In genomic region chr22:44735518-44736428, GRCh38 we compare ENCODE assay signal across 8 cellular contexts.
DNase-seq lines count a peak whose midpoint lies in the region; ATAC-seq and TF ChIP-seq lines count a peak whose summit lies in the region.

No MANE protein-coding gene starts in this region.

- in situ Hi-C loops in astrocyte of the spinal cord (cut with HindIII; ENCODE audit: low sequenced_read_pairs), result no loop called here

- DNase-seq in EH (ENCODE audit: low read depth) (peak; percentile 61), LoVo (ENCODE audit: low spot score) (peak; percentile 52), UCSD-AML1 (lab: John Stamatoyannopoulos, UW; ENCODE audit: unreplicated experiment) (peak; percentile 66), astrocyte of the spinal cord (ENCODE audit: low read depth, low spot score) (peak; percentile 24), iPS-NIHi11 (ENCODE audit: low spot score) (peak; percentile 93)
- peak; percentile 88 for DNase-seq in stimulated activated CD4-positive, alpha-beta T cell treated with anti-CD3 and anti-CD28 coated beads, Interleukin-15, amount 100 ng/mL, for 24 hours

- TF ChIP-seq CTCF in astrocyte of the spinal cord (IDR thresholded peaks at IDR 0.05; ENCODE audit: low read depth, low read length), result peak; percentile 94

- ATAC-seq in HG02759 (IDR thresholded peaks at IDR 0.05; ENCODE audit: unreplicated experiment) (no peak), HG03342 (IDR thresholded peaks at IDR 0.05; ENCODE audit: unreplicated experiment) (no peak)

- no peak overlapping the region for H3K4me3 ChIP-seq in astrocyte of the spinal cord (ENCODE audit: low read depth, low read length)

Comparison
In these comparisons a context has a peak if more than half of its experiments do, and no peak if none do; other contexts are left out.
1. DNase-seq: peak in every context shown above with its lines; median percentile 93 in iPS-NIHi11; 88 in stimulated activated CD4-positive, alpha-beta T cell treated with anti-CD3 and anti-CD28 coated beads, Interleukin-15, amount 100 ng/mL, for 24 hours; 66 in UCSD-AML1; 61 in EH; 52 in LoVo; 24 in astrocyte of the spinal cord.